25 cellular contexts compared by ENCODE assay signal in the genomic region with DNA sequence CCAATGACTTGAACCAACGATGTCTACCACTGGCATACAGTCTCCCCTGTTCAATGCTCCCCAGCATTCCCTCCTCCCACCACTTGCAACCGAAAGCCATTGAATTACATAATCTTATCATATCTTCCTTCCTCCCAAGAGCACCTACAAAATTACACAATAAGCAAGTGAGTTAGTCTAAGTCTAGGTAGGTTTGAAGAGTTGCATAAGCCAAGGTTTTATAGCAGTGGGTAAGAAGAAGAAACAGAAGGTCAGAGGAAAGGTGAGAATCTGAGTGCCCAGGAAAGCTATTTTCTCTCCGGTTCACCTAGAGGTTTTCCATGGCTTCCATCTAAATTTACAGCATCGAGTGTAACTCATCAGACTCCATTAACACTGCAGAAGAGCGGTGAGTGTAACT. TPM values are rescaled to one million over a fixed set of nuclear protein-coding genes. Genes with fewer than 3 reads are reported as not detected.
"Had no signal": no experiment of that assay in that cellular context is flagged by ENCODE, and none has a peak within 500 bp of the region (broad histone marks: within the 10 kb centered on the region; RNA-seq: fewer than 3 reads in every experiment).

No MANE protein-coding gene starts in this region.

- ATAC-seq: effector memory CD8-positive, alpha-beta T cell; left lobe of liver; natural killer cell; sciatic nerve had no signal

- H3K27me3 Mint-ChIP-seq: effector memory CD8-positive, alpha-beta T cell; memory B cell; progenitor cell of endocrine pancreas had no signal

- H3K4me1 ChIP-seq: esophagus squamous epithelium, vagina had no signal

- H3K27me3 ChIP-seq: esophagus squamous epithelium, right atrium auricular region, vagina had no signal

- H3K9me3 ChIP-seq: esophagus squamous epithelium, right atrium auricular region, vagina had no signal

- DNase-seq: dermis blood vessel endothelial cell; effector memory CD8-positive, alpha-beta T cell; erythroblast; esophagus squamous epithelium; foreskin melanocyte; immature natural killer cell; islet precursor cell; kidney glomerular epithelial cell; natural killer cell; stimulated activated CD4-positive, alpha-beta T cell treated with anti-CD3 and anti-CD28 coated beads, Interleukin-12 subunit alpha, Interleukin-12 subunit beta, amount 100 ng/mL, for 4 hours; stimulated activated CD4-positive, alpha-beta T cell treated with anti-CD3 and anti-CD28 coated beads, Interleukin-1b, Interleukin-23, amount 100 ng/mL, for 48 hours; stimulated activated CD4-positive, alpha-beta T cell treated with anti-CD3 and anti-CD28 coated beads, Interleukin-4, amount 100 ng/mL, for 1 hour; stimulated activated CD8-positive, alpha-beta memory T cell treated with anti-CD3 and anti-CD28 coated beads, Interleukin-4, amount 100 ng/mL, for 48 hours; stimulated activated naive CD4-positive, alpha-beta T cell; trophoblast cell had no signal

- H3K27ac ChIP-seq: coronary artery, esophagus squamous epithelium, parathyroid adenoma, vagina had no signal

- H3K4me3 Mint-ChIP-seq: effector memory CD8-positive, alpha-beta T cell; immature natural killer cell; memory B cell; natural killer cell had no signal

- H3K9me3 Mint-ChIP-seq: effector memory CD8-positive, alpha-beta T cell; immature natural killer cell; memory B cell; natural killer cell had no signal

- H3K27ac Mint-ChIP-seq: effector memory CD8-positive, alpha-beta T cell; immature natural killer cell; memory B cell; progenitor cell of endocrine pancreas had no signal

- H3K4me1 Mint-ChIP-seq: memory B cell had no signal

- H3K36me3 ChIP-seq: esophagus squamous epithelium, right atrium auricular region, vagina had no signal

- H3K4me3 ChIP-seq: coronary artery, esophagus squamous epithelium, lung, right atrium auricular region, smooth muscle cell, vagina had no signal

- H3K36me3 Mint-ChIP-seq: natural killer cell had no signal

RNA-seq across cellular contexts. Expression of gene ATP8A1, which starts 40.3 kb away (rescaled TPM):
- polyA plus RNA-seq: smooth muscle cell had no signal
